Comparison of ENCODE assay signal across 14 cellular contexts in genomic region chr3:140363801-140364200, GRCh38.
DNase-seq lines count a peak whose midpoint lies in the region; ATAC-seq and TF ChIP-seq lines count a peak whose summit lies in the region.
"Had no signal": no experiment of that assay in that cellular context is flagged by ENCODE, and none has a peak within 500 bp of the region (broad histone marks: within the 10 kb centered on the region; RNA-seq: fewer than 3 reads in every experiment).

No MANE protein-coding gene starts in this region.

- H3K9me3 ChIP-seq in A673 (ENCODE audit: low read depth, low read length, poor library complexity, severe bottlenecking) (no peaks in the 10 kb centered on the region), psoas muscle (no peaks in the 10 kb centered on the region)
- H3K9me3 ChIP-seq: SK-N-SH had no signal

- H3K4me3 Mint-ChIP-seq in activated T-helper 1 cell treated with anti-CD3 and anti-CD28 coated beads, Interleukin-12 subunit alpha, Interleukin-12 subunit beta, Interleukin-2, Interleukin-4 antibody, amounts not matched to agents 30 ng/mL and 10 ng/mL and 1 ng/mL, durations not matched to agents 14 hours and 24 hours and 36 hours = no peak overlapping the region
- H3K4me3 Mint-ChIP-seq: CD4-positive, alpha-beta T cell had no signal

- peak; percentile 55 for DNase-seq in DMS53 (lab: John Stamatoyannopoulos, UW)
- no peak for DNase-seq in DMS53 treated with DMSO at 0.1 percent for 48 hours (lab: John Stamatoyannopoulos, UW; ENCODE audit: unreplicated experiment)
- DNase-seq in A673 (ENCODE audit: low spot score) = peak; percentile 7
- peak; percentile 42 for DNase-seq in NCI-H2081 treated with DMSO at 0.1 percent for 48 hours (lab: John Stamatoyannopoulos, UW)
- DNase-seq in fibroblast of mammary gland (ENCODE audit: low read depth) = peak; percentile 5
- no peak for DNase-seq in psoas muscle
- DNase-seq in activated T-helper 1 cell treated with anti-CD3 and anti-CD28 coated beads, Interleukin-12 subunit alpha, Interleukin-12 subunit beta, Interleukin-2, Interleukin-4 antibody, amounts not matched to agents 30 ng/mL and 10 ng/mL and 1 ng/mL, durations not matched to agents 14 hours and 24 hours and 36 hours (ENCODE audit: low spot score) = no peak
- DNase-seq: 8988T; activated CD8-positive, alpha-beta memory T cell treated with anti-CD3 and anti-CD28 coated beads, Interleukin-2, amount 50 U/mL, for 48 hours; CD4-positive, alpha-beta T cell; midbrain; occipital lobe; SK-N-SH had no signal

- no peak overlapping the region for H3K4me3 ChIP-seq in A673 (ENCODE audit: low read depth, low read length, poor library complexity, severe bottlenecking)
- no peak overlapping the region for H3K4me3 ChIP-seq in fibroblast of mammary gland (ENCODE audit: control insufficient read depth, low read depth, low read length)
- no peak overlapping the region for H3K4me3 ChIP-seq in psoas muscle

- intact Hi-C loops in A673 (cut with micrococcal nuclease; ENCODE audit: unreplicated experiment) (no loop called here), psoas muscle (cut with DNase I) (no loop called here)
- intact Hi-C loops in activated T-helper 1 cell treated with anti-CD3 and anti-CD28 coated beads, Interleukin-12 subunit alpha, Interleukin-12 subunit beta, Interleukin-2, Interleukin-4 antibody, amounts not matched to agents 30 ng/mL and 10 ng/mL and 1 ng/mL, durations not matched to agents 14 hours and 24 hours and 36 hours (cut with micrococcal nuclease) = no loop called here

- H3K27me3 ChIP-seq in A673 (replicated peaks; ENCODE audit: insufficient read depth, low read depth, low read length, poor library complexity) = no peaks in the 10 kb centered on the region
- H3K27me3 ChIP-seq in psoas muscle (ENCODE audit: insufficient read depth in 3 of 3, low read length in 2 of 3) = no peaks in the 10 kb centered on the region

- H3K4me1 ChIP-seq in A673 (ENCODE audit: insufficient read depth, low read length, poor library complexity, severe bottlenecking) = no peaks in the 10 kb centered on the region
- no peaks in the 10 kb centered on the region for H3K4me1 ChIP-seq in psoas muscle

- POLR2A ChIA-PET in A673 (lab: Charles Lee; ENCODE audit: low non-redundant PET) = no interaction called here

- WGBS in psoas muscle, 3 donors = 69 to 77% (median 75%) methylated on average over 6 of the region's 6 CpGs

- CTCF ChIA-PET in A673 (lab: Charles Lee) = no interaction called here

- TF ChIP-seq CTCF in A673 (conservative IDR thresholded peaks at IDR 0.05; ENCODE audit: low read depth, low read length) (no peak), fibroblast of mammary gland (conservative IDR thresholded peaks at IDR 0.05; ENCODE audit: control insufficient read depth, insufficient read depth, low read depth, low read length) (no peak), psoas muscle (IDR thresholded peaks at IDR 0.05) (no peak)

- no peaks in the 10 kb centered on the region for H3K9me3 Mint-ChIP-seq in activated T-helper 1 cell treated with anti-CD3 and anti-CD28 coated beads, Interleukin-12 subunit alpha, Interleukin-12 subunit beta, Interleukin-2, Interleukin-4 antibody, amounts not matched to agents 30 ng/mL and 10 ng/mL and 1 ng/mL, durations not matched to agents 14 hours and 24 hours and 36 hours

- ATAC-seq in psoas muscle = no peak
- ATAC-seq in HG02571 (IDR thresholded peaks at IDR 0.05; ENCODE audit: unreplicated experiment) = no peak

- H3K4me1 Mint-ChIP-seq in activated T-helper 1 cell treated with anti-CD3 and anti-CD28 coated beads, Interleukin-12 subunit alpha, Interleukin-12 subunit beta, Interleukin-2, Interleukin-4 antibody, amounts not matched to agents 30 ng/mL and 10 ng/mL and 1 ng/mL, durations not matched to agents 14 hours and 24 hours and 36 hours (ENCODE audit: low read depth) = no peaks in the 10 kb centered on the region

- H3K27ac ChIP-seq in A673 (ENCODE audit: low read depth, low read length, poor library complexity, severe bottlenecking) = no peak overlapping the region
- no peak overlapping the region for H3K27ac ChIP-seq in psoas muscle

- no peak overlapping the region for H3K27ac Mint-ChIP-seq in activated T-helper 1 cell treated with anti-CD3 and anti-CD28 coated beads, Interleukin-12 subunit alpha, Interleukin-12 subunit beta, Interleukin-2, Interleukin-4 antibody, amounts not matched to agents 30 ng/mL and 10 ng/mL and 1 ng/mL, durations not matched to agents 14 hours and 24 hours and 36 hours
- H3K27ac Mint-ChIP-seq: CD4-positive, alpha-beta T cell had no signal

- H3K27me3 Mint-ChIP-seq in activated T-helper 1 cell treated with anti-CD3 and anti-CD28 coated beads, Interleukin-12 subunit alpha, Interleukin-12 subunit beta, Interleukin-2, Interleukin-4 antibody, amounts not matched to agents 30 ng/mL and 10 ng/mL and 1 ng/mL, durations not matched to agents 14 hours and 24 hours and 36 hours (ENCODE audit: insufficient read depth) = no peaks in the 10 kb centered on the region
- H3K27me3 Mint-ChIP-seq: CD4-positive, alpha-beta T cell had no signal

- H3K36me3 ChIP-seq in A673 (ENCODE audit: insufficient read depth, low read length, poor library complexity, severe bottlenecking) = no peaks in the 10 kb centered on the region
- no peaks in the 10 kb centered on the region for H3K36me3 ChIP-seq in psoas muscle (ENCODE audit: insufficient read depth in 1 of 2, low read depth in 1 of 2)

- no TSS peak for BruUV-seq in A673 (replicated peaks; lab: Mats Ljungman, UMichigan)

- no peaks in the 10 kb centered on the region for H3K36me3 Mint-ChIP-seq in activated T-helper 1 cell treated with anti-CD3 and anti-CD28 coated beads, Interleukin-12 subunit alpha, Interleukin-12 subunit beta, Interleukin-2, Interleukin-4 antibody, amounts not matched to agents 30 ng/mL and 10 ng/mL and 1 ng/mL, durations not matched to agents 14 hours and 24 hours and 36 hours (ENCODE audit: low read depth)

Comparison
In these comparisons a context has a peak if more than half of its experiments do, and no peak if none do; other contexts are left out.
1. DNase-seq: peak in DMS53 (single experiment), A673 (single experiment), NCI-H2081 treated with DMSO at 0.1 percent for 48 hours (single experiment) and fibroblast of mammary gland (single experiment); none in DMS53 treated with DMSO at 0.1 percent for 48 hours (single experiment), psoas muscle (0 of 2) and activated T-helper 1 cell treated with anti-CD3 and anti-CD28 coated beads, Interleukin-12 subunit alpha, Interleukin-12 subunit beta, Interleukin-2, Interleukin-4 antibody, amounts not matched to agents 30 ng/mL and 10 ng/mL and 1 ng/mL, durations not matched to agents 14 hours and 24 hours and 36 hours (single experiment).